In genomic region chr2:160893581-160893980, GRCh38 we compare ENCODE assay signal across 19 cellular contexts.
A peak's percentile ranks its signal among the peaks of the same experiment; 100 is the strongest.
DNase-seq lines count a peak whose midpoint lies in the region; ATAC-seq and TF ChIP-seq lines count a peak whose summit lies in the region.
"Had no signal": no experiment of that assay in that cellular context is flagged by ENCODE, and none has a peak within 500 bp of the region (broad histone marks: within the 10 kb centered on the region; RNA-seq: fewer than 3 reads in every experiment).

No MANE protein-coding gene starts in this region.

- H3K27me3 ChIP-seq in neural progenitor cell: no peaks in the 10 kb centered on the region
- H3K27me3 ChIP-seq: BLaER1 had no signal

- H3K4me3 ChIP-seq in neural progenitor cell: no peak overlapping the region
- H3K4me3 ChIP-seq: A549, BLaER1 had no signal

- no peak overlapping the region for H3K9ac ChIP-seq in neural progenitor cell
- H3K9ac ChIP-seq: BLaER1 had no signal

- no peak overlapping the region for H3K4me3 Mint-ChIP-seq in neural progenitor cell
- H3K4me3 Mint-ChIP-seq: CD14-positive monocyte; CD4-positive, alpha-beta memory T cell; H9; IgD-negative memory B cell had no signal

- H3K36me3 Mint-ChIP-seq in neural progenitor cell: no peaks in the 10 kb centered on the region
- H3K36me3 Mint-ChIP-seq: CD14-positive monocyte; CD4-positive, alpha-beta memory T cell; IgD-negative memory B cell had no signal

- intact Hi-C loops in Right ventricle myocardium inferior (cut with DNase I) (no loop called here), cardiac septum (cut with DNase I) (no loop called here), left cardiac atrium (cut with DNase I) (no loop called here)

- H3K9me3 ChIP-seq in neural progenitor cell (ENCODE audit: low read depth): no peaks in the 10 kb centered on the region
- H3K9me3 ChIP-seq: A549, BLaER1 had no signal

- ATAC-seq in Right ventricle myocardium inferior (peak; percentile 59), left cardiac atrium (peak; percentile 16 to 68), GM21390 (IDR thresholded peaks at IDR 0.05; ENCODE audit: unreplicated experiment) (no peak), GM19328 (IDR thresholded peaks at IDR 0.05; ENCODE audit: unreplicated experiment) (no peak), HG02870 (IDR thresholded peaks at IDR 0.05; ENCODE audit: unreplicated experiment) (no peak)
- ATAC-seq: A549, HepG2 had no signal

- H3K79me2 ChIP-seq in neural progenitor cell (ENCODE audit: low read depth): no peaks in the 10 kb centered on the region

- H3K4me1 Mint-ChIP-seq in neural progenitor cell: no peaks in the 10 kb centered on the region
- H3K4me1 Mint-ChIP-seq: CD4-positive, alpha-beta memory T cell; IgD-negative memory B cell had no signal

- H3K27ac Mint-ChIP-seq in neural progenitor cell: no peak overlapping the region
- H3K27ac Mint-ChIP-seq: CD14-positive monocyte; CD4-positive, alpha-beta memory T cell; IgD-negative memory B cell had no signal

- peak overlapping the region; percentile 31 for H2AFZ ChIP-seq in neural progenitor cell (replicated peaks)

- H3K4me1 ChIP-seq in neural progenitor cell: peaks cover 4% of the 10 kb centered on the region
- H3K4me1 ChIP-seq: A549, BLaER1 had no signal

- no peak overlapping the region for H3K4me2 ChIP-seq in neural progenitor cell
- H3K4me2 ChIP-seq: A549, BLaER1 had no signal

- no peaks in the 10 kb centered on the region for H4K20me1 ChIP-seq in neural progenitor cell (ENCODE audit: low read depth)
- H4K20me1 ChIP-seq: BLaER1 had no signal

- no peak for TF ChIP-seq CTCF in neural progenitor cell (IDR thresholded peaks at IDR 0.05)

- H3K27me3 Mint-ChIP-seq in neural progenitor cell (ENCODE audit: insufficient read depth, low read depth): no peaks in the 10 kb centered on the region
- H3K27me3 Mint-ChIP-seq: CD4-positive, alpha-beta memory T cell; IgD-negative memory B cell had no signal

- H3K27ac ChIP-seq in neural progenitor cell: no peak overlapping the region
- H3K27ac ChIP-seq: 22Rv1, A549, BLaER1 had no signal

- DNase-seq in Right ventricle myocardium inferior (ENCODE audit: missing footprints): no peak
- no peak for DNase-seq in cardiac septum (ENCODE audit: low spot score)
- DNase-seq in left cardiac atrium: no peak
- DNase-seq in neural progenitor cell (ENCODE audit: low spot score): no peak
- DNase-seq: CD4-positive, alpha-beta memory T cell; DMS153; DMS79; GDM1; GOT3; H9 had no signal

- H3F3A ChIP-seq in neural progenitor cell (ENCODE audit: low read depth): no peaks in the 10 kb centered on the region

- peaks cover 6% of the 10 kb centered on the region for H3K9me3 Mint-ChIP-seq in neural progenitor cell
- H3K9me3 Mint-ChIP-seq: CD4-positive, alpha-beta memory T cell had no signal

- H3K36me3 ChIP-seq in neural progenitor cell: no peaks in the 10 kb centered on the region
- H3K36me3 ChIP-seq: BLaER1 had no signal

Comparison
In these comparisons a context has a peak if more than half of its experiments do, and no peak if none do; other contexts are left out.
1. ATAC-seq: peak in Right ventricle myocardium inferior (single experiment) and left cardiac atrium (2 of 2); none in GM21390 (single experiment), GM19328 (single experiment) and HG02870 (single experiment).